In the genomic region with DNA sequence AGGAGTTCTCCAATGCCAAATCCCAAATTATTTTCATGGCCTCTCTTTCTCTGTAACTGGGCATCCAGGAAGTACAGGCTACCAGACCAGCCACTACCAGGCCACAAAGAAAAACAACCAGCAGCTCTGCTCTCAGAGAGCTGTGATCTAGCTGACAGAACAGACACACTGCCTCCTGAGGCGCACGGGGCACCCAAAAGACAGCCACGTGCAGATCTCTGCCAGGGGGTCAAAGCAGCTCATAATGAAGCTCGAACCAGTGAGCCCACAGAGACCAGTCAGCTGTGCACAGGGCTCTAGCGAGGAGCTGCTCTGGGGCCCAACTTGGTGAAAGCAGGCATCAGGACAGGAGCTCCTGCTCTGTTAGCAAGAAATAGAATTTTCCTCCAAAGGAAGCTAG, we compare ENCODE assay signal across 11 cellular contexts. TPM values are rescaled to one million over a fixed set of nuclear protein-coding genes. Genes with fewer than 3 reads are reported as not detected.
DNase-seq lines count a peak whose midpoint lies in the region; ATAC-seq and TF ChIP-seq lines count a peak whose summit lies in the region.
"Had no signal": no experiment of that assay in that cellular context is flagged by ENCODE, and none has a peak within 500 bp of the region (broad histone marks: within the 10 kb centered on the region; RNA-seq: fewer than 3 reads in every experiment).

No MANE protein-coding gene starts in this region.

- no peak overlapping the region for H3K4me3 ChIP-seq in psoas muscle

- H3K27ac Mint-ChIP-seq in CD14-positive monocyte (peak overlapping the region in 6 of 7 donors; percentile 36 to 95 (median 76)), T-cell (peak overlapping the region; percentile 86 to 87)

- TF ChIP-seq CTCF in CD14-positive monocyte (IDR thresholded peaks at IDR 0.05): no peak
- no peak for TF ChIP-seq CTCF in foreskin keratinocyte (conservative IDR thresholded peaks at IDR 0.05)
- TF ChIP-seq CTCF in psoas muscle (IDR thresholded peaks at IDR 0.05): no peak

- no peaks in the 10 kb centered on the region for H3K36me3 ChIP-seq in psoas muscle (ENCODE audit: insufficient read depth in 1 of 2, low read depth in 1 of 2)

- ATAC-seq in T-cell (replicated peaks in 1 of 4) (peak; percentile 15 to 51 (median 38)), foreskin keratinocyte (no peak), psoas muscle (no peak), HG03571 (IDR thresholded peaks at IDR 0.05; ENCODE audit: unreplicated experiment) (no peak), HG03108 (IDR thresholded peaks at IDR 0.05; ENCODE audit: unreplicated experiment) (no peak), left colon (no peak)

- H3K27me3 ChIP-seq in foreskin keratinocyte: no peaks in the 10 kb centered on the region
- H3K27me3 ChIP-seq in psoas muscle (ENCODE audit: insufficient read depth in 3 of 3, low read length in 2 of 3): no peaks in the 10 kb centered on the region

- H3K4me1 ChIP-seq in foreskin keratinocyte: peaks cover 85% of the 10 kb centered on the region
- peaks cover 44% of the 10 kb centered on the region for H3K4me1 ChIP-seq in psoas muscle

- H3K4me1 Mint-ChIP-seq in CD14-positive monocyte: peaks cover 83% of the 10 kb centered on the region
- H3K4me1 Mint-ChIP-seq in T-cell: peaks cover 86 to 91% (median 90%) of the 10 kb centered on the region in 3 donors

- WGBS in psoas muscle, 3 donors: 40 to 60% (median 43%) methylated on average over 5 of the region's 5 CpGs

- no peaks in the 10 kb centered on the region for H3K9me3 Mint-ChIP-seq in CD14-positive monocyte
- H3K9me3 Mint-ChIP-seq in T-cell: no peaks in the 10 kb centered on the region

- CTCF ChIA-PET in T-cell (lab: Charles Lee): interaction anchor here (0.5 to 0.9 kb wide), 4 partner anchors 16 to 63 kb away, joined by 3 read pairs; no protein-coding TSS in a partner anchor

- H3K27me3 Mint-ChIP-seq in CD14-positive monocyte (ENCODE audit: low read depth in 3 of 3) (peaks cover 0 to 2% (median 0%) of the 10 kb centered on the region in 3 donors), T-cell (no peaks in the 10 kb centered on the region)

- H3K4me3 Mint-ChIP-seq in CD14-positive monocyte (no peak overlapping the region), T-cell (peak overlapping the region; percentile 21 to 74 (median 43))

- H3K27ac ChIP-seq in foreskin keratinocyte: peak overlapping the region; percentile 57
- peak overlapping the region; percentile 46 for H3K27ac ChIP-seq in psoas muscle

- intact Hi-C loops in CD14-positive monocyte (cut with micrococcal nuclease): loop anchor here in 1 of 2 donors (5.0 kb wide), 1 partner anchor 36 kb away; no protein-coding TSS in a partner anchor
- intact Hi-C loops in psoas muscle (cut with DNase I): no loop called here
- intact Hi-C loops in left colon (cut with DNase I, micrococcal nuclease): no loop called here

- H3K36me3 Mint-ChIP-seq in CD14-positive monocyte (peaks cover 4 to 9% of the 10 kb centered on the region in 2 donors), T-cell (no peaks in the 10 kb centered on the region)

- DNase-seq in CD14-positive monocyte (ENCODE audit: low spot score) (no peak), T-cell (peak in 5 of 34 experiments; percentile 22 to 55 (median 32)), foreskin keratinocyte (no peak), psoas muscle (no peak), left colon (no peak), HUDEP-2 (lab: John Stamatoyannopoulos, UW; ENCODE audit: unreplicated experiment in 76 of 76) (no peak)
- DNase-seq: activated T-cell treated with anti-CD3 and anti-CD28 coated beads, Interleukin-2, amount 50 U/mL, for 1 hour; kidney glomerular epithelial cell; NCI-H2107 had no signal

- no peaks in the 10 kb centered on the region for H3K9me3 ChIP-seq in psoas muscle

- POLR2A ChIA-PET in T-cell (lab: Charles Lee): interaction anchor here (0.6 kb wide), 2 partner anchors 31 to 41 kb away, joined by 3 to 6 read pairs; no protein-coding TSS in a partner anchor

RNA-seq across cellular contexts. Expression of gene ACTN1, which starts 30.4 kb away (rescaled TPM):
- 10 to 100 TPM; 41.4 to 75.0 TPM for polyA plus RNA-seq in CD14-positive monocyte
- 100 to 1,000 TPM in 4 of 5 donors, 10 to 100 TPM in 1; 84.8 to 219 (median 122) TPM for total RNA-seq in T-cell
- total RNA-seq in foreskin keratinocyte: 687 and 748 TPM in 2 replicates
- 401 and 426 TPM in 2 replicates for polyA plus RNA-seq in foreskin keratinocyte
- 10 to 100 TPM; 10.9 to 23.7 (median 16.0) TPM for total RNA-seq in psoas muscle
- 1 to 10 TPM; 5.8 to 9.1 (median 6.2) TPM for polyA plus RNA-seq in psoas muscle
- 100 to 1,000 TPM in 1 of 2 donors, 10 to 100 TPM in 1; 89.9 to 132 TPM for total RNA-seq in left colon

Comparison
In these comparisons a context has a peak if more than half of its experiments do, and no peak if none do; other contexts are left out.
1. H3K4me3 Mint-ChIP-seq: peak in T-cell (3 of 3); none in CD14-positive monocyte (0 of 2).
2. ATAC-seq: peak in T-cell (4 of 4); none in foreskin keratinocyte (single experiment), psoas muscle (0 of 4), HG03571 (single experiment), HG03108 (single experiment) and left colon (single experiment).